12 cellular contexts compared by ENCODE assay signal in genomic region chr20:48717095-48717958, GRCh38.
DNase-seq lines count a peak whose midpoint lies in the region; ATAC-seq, FAIRE-seq and TF ChIP-seq lines count a peak whose summit lies in the region.
"Had no signal": no experiment of that assay in that cellular context is flagged by ENCODE, and none has a peak within 500 bp of the region (broad histone marks: within the 10 kb centered on the region; RNA-seq: fewer than 3 reads in every experiment).

No MANE protein-coding gene starts in this region.

- H3K4me1 ChIP-seq in K562 (replicated peaks in 1 of 2; ENCODE audit: control insufficient read depth in 2 of 2, insufficient read depth in 2 of 2, low read length in 2 of 2), result peaks cover 0 to 6% of the 10 kb centered on the region in 2 experiments; a peak in 3 of 5 replicates
- peaks cover 63 to 100% (median 96%) of the 10 kb centered on the region in 6 donors for H3K4me1 ChIP-seq in spleen

- H3K9me3 ChIP-seq in K562 (replicated peaks; ENCODE audit: control insufficient read depth, insufficient read depth, low read depth, low read length) (no peaks in the 10 kb centered on the region), spleen (no peaks in the 10 kb centered on the region)
- H3K9me3 ChIP-seq: esophagus squamous epithelium, MG63, SK-N-SH had no signal

- H3K9me1 ChIP-seq in K562 (ENCODE audit: control insufficient read depth, insufficient read depth, low read length), result no peaks in the 10 kb centered on the region

- ATAC-seq in K562, result no peak
- no peak for ATAC-seq in HG03159 (IDR thresholded peaks at IDR 0.05; ENCODE audit: unreplicated experiment)
- ATAC-seq in HG03342 (IDR thresholded peaks at IDR 0.05; ENCODE audit: unreplicated experiment), result no peak

- intact Hi-C loops in K562 (cut with micrococcal nuclease), result no loop called here
- intact Hi-C loops in spleen (cut with DNase I; ENCODE audit: low total_unique reads), result no loop called here

- peak overlapping the region; percentile 95 for H3K27ac Mint-ChIP-seq in activated CD4-positive, alpha-beta T cell treated with anti-CD3 and anti-CD28 coated beads, Interleukin-2, amount 10 ng/mL, durations not matched to agents 7 days and 5 days

- no peaks in the 10 kb centered on the region for H3K79me2 ChIP-seq in K562 (ENCODE audit: control insufficient read depth, insufficient read depth, low read length)

- no peaks in the 10 kb centered on the region for H3K27me3 Mint-ChIP-seq in activated CD4-positive, alpha-beta T cell treated with anti-CD3 and anti-CD28 coated beads, Interleukin-2, amount 10 ng/mL, durations not matched to agents 7 days and 5 days

- TF ChIP-seq CTCF in K562 (IDR thresholded peaks at IDR 0.05 in 2 of 3, conservative IDR thresholded peaks at IDR 0.05 in 1 of 3; ENCODE audit: insufficient read depth in 2 of 3, low read depth in 1 of 3, low read length in 3 of 3) (no peak), spleen (IDR thresholded peaks at IDR 0.05 in 8 of 11, conservative IDR thresholded peaks at IDR 0.05 in 3 of 11) (peak in 4 of 11 experiments; percentile 5 to 21 (median 14))

- no peaks in the 10 kb centered on the region for H3K27me3 ChIP-seq in K562 (ENCODE audit: control insufficient read depth in 2 of 2, insufficient read depth in 2 of 2, low read length in 2 of 2)
- no peaks in the 10 kb centered on the region for H3K27me3 ChIP-seq in spleen (replicated peaks in 1 of 7)
- H3K27me3 ChIP-seq: esophagus squamous epithelium, MG63 had no signal

- no peaks in the 10 kb centered on the region for H3K9me3 Mint-ChIP-seq in activated CD4-positive, alpha-beta T cell treated with anti-CD3 and anti-CD28 coated beads, Interleukin-2, amount 10 ng/mL, durations not matched to agents 7 days and 5 days

- CTCF ChIA-PET in activated CD4-positive, alpha-beta T cell treated with anti-CD3 and anti-CD28 coated beads, Interleukin-2, amount 10 ng/mL, durations not matched to agents 7 days and 5 days (lab: Charles Lee), result interaction anchor here (0.8 to 1.5 kb wide), 6 partner anchors 10 to 60 kb away, joined by 3 to 6 read pairs (median 4); no protein-coding TSS in a partner anchor
- CTCF ChIA-PET in K562 (lab: Yijun Ruan, JAX; ENCODE audit: low intra/inter-chr PET ratio), result no interaction called here

- peaks cover 4% of the 10 kb centered on the region; the same call in 1 of the 2 replicates for H4K20me1 ChIP-seq in K562 (replicated peaks; ENCODE audit: control insufficient read depth, insufficient read depth, low read length)

- H3K4me2 ChIP-seq in K562 (ENCODE audit: insufficient read depth, low read length), result no peak overlapping the region
- H3K4me2 ChIP-seq: SK-N-SH had no signal

- TF ChIP-seq EP300 in K562 (IDR thresholded peaks at IDR 0.05; ENCODE audit: low read length), result no peak

- in situ Hi-C loops in K562 (cut with MboI), result no loop called here

- H3K27ac ChIP-seq in K562 (ENCODE audit: extremely low read depth, low read depth, low read length) (no peak overlapping the region), spleen (peak overlapping the region in 6 of 8 donors; percentile 26 to 85 (median 76))

- FAIRE-seq in K562 (lab: Jason Lieb, UNC) (no peak), HTR-8/SVneo (lab: Jason Lieb, UNC) (no peak)

- no TSS peak for BruUV-seq in K562 (replicated peaks; lab: Mats Ljungman, UMichigan)

- no peak overlapping the region for H2AFZ ChIP-seq in K562 (ENCODE audit: low read depth, low read length)

- H3K4me1 Mint-ChIP-seq in activated CD4-positive, alpha-beta T cell treated with anti-CD3 and anti-CD28 coated beads, Interleukin-2, amount 10 ng/mL, durations not matched to agents 7 days and 5 days, result peaks cover 90% of the 10 kb centered on the region

- H3K4me3 ChIP-seq in K562 (no peak overlapping the region), spleen (peak overlapping the region in 1 of 8 donors; percentile 32)
- H3K4me3 ChIP-seq: esophagus squamous epithelium, MG63 had no signal

- DNase-seq in activated CD4-positive, alpha-beta T cell treated with anti-CD3 and anti-CD28 coated beads, Interleukin-2, amount 10 ng/mL, durations not matched to agents 7 days and 5 days, result no peak
- no peak for DNase-seq in activated CD4-positive, alpha-beta T cell treated with anti-CD3 and anti-CD28 coated beads, Interleukin-2, amount 50 U/mL, for 48 hours
- DNase-seq in NAMALWA (ENCODE audit: low spot score) (peak; percentile 51), K562 (ENCODE audit: extremely low read depth in 1 of 4, low spot score in 3 of 4) (no peak), spleen (no peak), HTR-8/SVneo (ENCODE audit: insufficient read length, low spot score) (no peak)
- DNase-seq: esophagus squamous epithelium, MG63, SK-N-SH had no signal

- no peaks in the 10 kb centered on the region for H3K36me3 ChIP-seq in K562 (ENCODE audit: control insufficient read depth, insufficient read depth, low read length)
- H3K36me3 ChIP-seq in spleen, result peaks cover 0 to 62% (median 0%) of the 10 kb centered on the region in 6 donors
- H3K36me3 ChIP-seq: esophagus squamous epithelium, MG63 had no signal

- TF ChIP-seq POLR2A in K562 (conservative IDR thresholded peaks at IDR 0.05), result no peak
- TF ChIP-seq POLR2A in spleen (IDR thresholded peaks at IDR 0.05), result no peak

- no peak for TF ChIP-seq RAD21 in K562 (CRISPR knock-in tag; conservative IDR thresholded peaks at IDR 0.05 in 1 of 2, IDR thresholded peaks at IDR 0.05 in 1 of 2)

- H3K36me3 Mint-ChIP-seq in activated CD4-positive, alpha-beta T cell treated with anti-CD3 and anti-CD28 coated beads, Interleukin-2, amount 10 ng/mL, durations not matched to agents 7 days and 5 days (ENCODE audit: low read depth), result peaks cover 69% of the 10 kb centered on the region

- H3K4me3 Mint-ChIP-seq in activated CD4-positive, alpha-beta T cell treated with anti-CD3 and anti-CD28 coated beads, Interleukin-2, amount 10 ng/mL, durations not matched to agents 7 days and 5 days, result peak overlapping the region; percentile 28
- H3K4me3 Mint-ChIP-seq: brain had no signal

- H3K9ac ChIP-seq in K562 (ENCODE audit: insufficient read depth in 1 of 2, low read depth in 2 of 2, low read length in 2 of 2), result no peak overlapping the region
- H3K9ac ChIP-seq: SK-N-SH had no signal

- POLR2A ChIA-PET in activated CD4-positive, alpha-beta T cell treated with anti-CD3 and anti-CD28 coated beads, Interleukin-2, amount 10 ng/mL, durations not matched to agents 7 days and 5 days (lab: Charles Lee), result no interaction called here
- POLR2A ChIA-PET in K562 (lab: Yijun Ruan, JAX), result interaction anchor here (0.8 kb wide), 1 partner anchor 12 kb away, joined by 4 read pairs; no protein-coding TSS in a partner anchor

- WGBS in K562 (ENCODE audit: insufficient coverage, low coverage, missing lambda C conversion rate), result 39% methylated on average over 4 of the region's 4 CpGs
- WGBS in spleen, 5 donors, result 31 to 47% (median 39%) methylated on average over 4 of the region's 4 CpGs

TF ChIP-seq in K562, 482 proteins besides CTCF, POLR2A, EP300 and RAD21 (continues in another document):
- TF ChIP-seq, protein P1, sequence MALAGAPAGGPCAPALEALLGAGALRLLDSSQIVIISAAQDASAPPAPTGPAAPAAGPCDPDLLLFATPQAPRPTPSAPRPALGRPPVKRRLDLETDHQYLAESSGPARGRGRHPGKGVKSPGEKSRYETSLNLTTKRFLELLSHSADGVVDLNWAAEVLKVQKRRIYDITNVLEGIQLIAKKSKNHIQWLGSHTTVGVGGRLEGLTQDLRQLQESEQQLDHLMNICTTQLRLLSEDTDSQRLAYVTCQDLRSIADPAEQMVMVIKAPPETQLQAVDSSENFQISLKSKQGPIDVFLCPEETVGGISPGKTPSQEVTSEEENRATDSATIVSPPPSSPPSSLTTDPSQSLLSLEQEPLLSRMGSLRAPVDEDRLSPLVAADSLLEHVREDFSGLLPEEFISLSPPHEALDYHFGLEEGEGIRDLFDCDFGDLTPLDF (CRISPR knock-in tag; IDR thresholded peaks at IDR 0.05), result no peak
- no peak for TF ChIP-seq NR2F6 (CRISPR knock-in tag; IDR thresholded peaks at IDR 0.05)
- no peak for TF ChIP-seq HLTF (IDR thresholded peaks at IDR 0.05)
- TF ChIP-seq ZFP36 (IDR thresholded peaks at IDR 0.05; ENCODE audit: low read depth, low read length, partially characterized antibody), result peak; percentile 60
- no peak for TF ChIP-seq SPI1 (IDR thresholded peaks at IDR 0.05; ENCODE audit: borderline replicate concordance, low read depth, low read length)
- TF ChIP-seq SMAD1 (IDR thresholded peaks at IDR 0.05; ENCODE audit: low read depth, low read length, partially characterized antibody), result no peak
- TF ChIP-seq RBM25 (IDR thresholded peaks at IDR 0.05; ENCODE audit: low read depth, low read length, severe bottlenecking), result peak; percentile 76
- 0 out of 6 replicates have a peak, but pooled peaks of 1 of the 3 experiments have one; percentile 39 for TF ChIP-seq ZBTB11 (CRISPR knock-in tag; IDR thresholded peaks at IDR 0.05)
- TF ChIP-seq BCOR (IDR thresholded peaks at IDR 0.05), result 0 out of 2 replicates have a peak, but pooled peaks have one; percentile 46
- TF ChIP-seq RBM15 (IDR thresholded peaks at IDR 0.05; ENCODE audit: insufficient read depth, low read length), result no peak
- TF ChIP-seq ZNF668 (CRISPR knock-in tag; IDR thresholded peaks at IDR 0.05), result no peak
